Comparison of ENCODE assay signal across 1 cellular context in genomic region chr12:94150483-94151225, GRCh38.
TF ChIP-seq lines count a peak whose summit lies in the region.

No MANE protein-coding gene starts in this region.

TF ChIP-seq in HepG2, 621 proteins besides CTCF, POLR2A, EP300 and RAD21 (continued from another document and continues in another):
- TF ChIP-seq, protein P1, sequence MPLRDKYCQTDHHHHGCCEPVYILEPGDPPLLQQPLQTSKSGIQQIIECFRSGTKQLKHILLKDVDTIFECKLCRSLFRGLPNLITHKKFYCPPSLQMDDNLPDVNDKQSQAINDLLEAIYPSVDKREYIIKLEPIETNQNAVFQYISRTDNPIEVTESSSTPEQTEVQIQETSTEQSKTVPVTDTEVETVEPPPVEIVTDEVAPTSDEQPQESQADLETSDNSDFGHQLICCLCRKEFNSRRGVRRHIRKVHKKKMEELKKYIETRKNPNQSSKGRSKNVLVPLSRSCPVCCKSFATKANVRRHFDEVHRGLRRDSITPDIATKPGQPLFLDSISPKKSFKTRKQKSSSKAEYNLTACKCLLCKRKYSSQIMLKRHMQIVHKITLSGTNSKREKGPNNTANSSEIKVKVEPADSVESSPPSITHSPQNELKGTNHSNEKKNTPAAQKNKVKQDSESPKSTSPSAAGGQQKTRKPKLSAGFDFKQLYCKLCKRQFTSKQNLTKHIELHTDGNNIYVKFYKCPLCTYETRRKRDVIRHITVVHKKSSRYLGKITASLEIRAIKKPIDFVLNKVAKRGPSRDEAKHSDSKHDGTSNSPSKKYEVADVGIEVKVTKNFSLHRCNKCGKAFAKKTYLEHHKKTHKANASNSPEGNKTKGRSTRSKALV (CRISPR knock-in tag; IDR thresholded peaks at IDR 0.05), result 0 out of 2 replicates have a peak, but pooled peaks have one; percentile 19
- TF ChIP-seq ZNF296 (CRISPR knock-in tag; conservative IDR thresholded peaks at IDR 0.05) (peak; percentile 62; the same call in 1 of the 2 replicates), DMAP1 (CRISPR knock-in tag; IDR thresholded peaks at IDR 0.05) (peak; percentile 47; the same call in 1 of the 2 replicates), FOXA1 (IDR thresholded peaks at IDR 0.05) (no peak), FOXA1 (CRISPR knock-in tag; IDR thresholded peaks at IDR 0.05) (no peak), ZNF598 (CRISPR knock-in tag; IDR thresholded peaks at IDR 0.05; ENCODE audit: borderline replicate concordance) (peak; percentile 44; the same call in 1 of the 2 replicates), ATF2 (CRISPR knock-in tag; IDR thresholded peaks at IDR 0.05) (peak; percentile 54; the same call in 1 of the 2 replicates), ZNF232 (CRISPR knock-in tag; IDR thresholded peaks at IDR 0.05; ENCODE audit: borderline replicate concordance) (0 out of 2 replicates have a peak, but pooled peaks have one; percentile 36), RXRA (CRISPR knock-in tag; IDR thresholded peaks at IDR 0.05) (0 out of 2 replicates have a peak, but pooled peaks have one; percentile 11), HNRNPLL (IDR thresholded peaks at IDR 0.05; ENCODE audit: low read depth, low read length, poor library complexity, severe bottlenecking) (peak; percentile 62), NCOA5 (CRISPR knock-in tag; IDR thresholded peaks at IDR 0.05) (no peak), ZNF605 (CRISPR knock-in tag; IDR thresholded peaks at IDR 0.05) (0 out of 2 replicates have a peak, but pooled peaks have one; percentile 20), MYC (CRISPR knock-in tag; IDR thresholded peaks at IDR 0.05; ENCODE audit: borderline replicate concordance) (peak; percentile 48; the same call in 1 of the 2 replicates), RFX5 (IDR thresholded peaks at IDR 0.05; ENCODE audit: low read depth, low read length) (no peak), ZNF260 (CRISPR knock-in tag; IDR thresholded peaks at IDR 0.05; ENCODE audit: borderline replicate concordance, low read depth) (no peak), FOXP1 (IDR thresholded peaks at IDR 0.05) (no peak), FOXP1 (CRISPR knock-in tag; IDR thresholded peaks at IDR 0.05) (no peak), NR2F1 (CRISPR knock-in tag; IDR thresholded peaks at IDR 0.05) (no peak), ZKSCAN8 (CRISPR knock-in tag; IDR thresholded peaks at IDR 0.05; ENCODE audit: borderline replicate concordance) (no peak), TOE1 (CRISPR knock-in tag; IDR thresholded peaks at IDR 0.05) (no peak), MLLT10 (CRISPR knock-in tag; IDR thresholded peaks at IDR 0.05) (no peak), CBX1 (IDR thresholded peaks at IDR 0.05; ENCODE audit: low read depth) (peak; percentile 34), HOXA3 (CRISPR knock-in tag; IDR thresholded peaks at IDR 0.05) (peak; percentile 26; the same call in 1 of the 2 replicates), PITX1 (CRISPR knock-in tag; IDR thresholded peaks at IDR 0.05) (0 out of 2 replicates have a peak, but pooled peaks have one; percentile 35), ZNF292 (CRISPR knock-in tag; IDR thresholded peaks at IDR 0.05; ENCODE audit: borderline replicate concordance, low read depth) (peak; percentile 82), NFATC3 (CRISPR knock-in tag; IDR thresholded peaks at IDR 0.05) (no peak), ZNF331 (CRISPR knock-in tag; IDR thresholded peaks at IDR 0.05) (no peak), ZNF720 (CRISPR knock-in tag; IDR thresholded peaks at IDR 0.05) (no peak), SOX5 (CRISPR knock-in tag; IDR thresholded peaks at IDR 0.05; ENCODE audit: borderline replicate concordance) (no peak), HMG20A (CRISPR knock-in tag; IDR thresholded peaks at IDR 0.05; ENCODE audit: borderline replicate concordance) (no peak), RFXAP (CRISPR knock-in tag; IDR thresholded peaks at IDR 0.05; ENCODE audit: borderline replicate concordance) (no peak), TCF12 (IDR thresholded peaks at IDR 0.05) (no peak), TCF12 (CRISPR knock-in tag; IDR thresholded peaks at IDR 0.05) (no peak), ZNF333 (CRISPR knock-in tag; IDR thresholded peaks at IDR 0.05; ENCODE audit: borderline replicate concordance) (peak; percentile 62; the same call in 1 of the 2 replicates), CERS6 (CRISPR knock-in tag; IDR thresholded peaks at IDR 0.05) (no peak), SAP130 (CRISPR knock-in tag; IDR thresholded peaks at IDR 0.05; ENCODE audit: low read depth) (peak; percentile 70), AKAP8 (CRISPR knock-in tag; IDR thresholded peaks at IDR 0.05) (no peak), IRF2 (CRISPR knock-in tag; IDR thresholded peaks at IDR 0.05) (0 out of 2 replicates have a peak, but pooled peaks have one; percentile 26), ZNF850 (CRISPR knock-in tag; conservative IDR thresholded peaks at IDR 0.05) (no peak), ZNF761 (CRISPR knock-in tag; conservative IDR thresholded peaks at IDR 0.05) (0 out of 2 replicates have a peak, but pooled peaks have one; percentile 38), ZNF883 (CRISPR knock-in tag; IDR thresholded peaks at IDR 0.05; ENCODE audit: not compliant biosample characterization) (peak; percentile 39), GLI4 (CRISPR knock-in tag; IDR thresholded peaks at IDR 0.05; ENCODE audit: borderline replicate concordance) (no peak), ZNF790 (CRISPR knock-in tag; IDR thresholded peaks at IDR 0.05; ENCODE audit: borderline replicate concordance) (no peak), ZNF768 (CRISPR knock-in tag; IDR thresholded peaks at IDR 0.05) (peak; percentile 44; the same call in 1 of the 2 replicates), ZNF691 (CRISPR knock-in tag; IDR thresholded peaks at IDR 0.05; ENCODE audit: borderline replicate concordance, low read depth) (0 out of 2 replicates have a peak, but pooled peaks have one; percentile 46)
- TF ChIP-seq, protein P2, sequence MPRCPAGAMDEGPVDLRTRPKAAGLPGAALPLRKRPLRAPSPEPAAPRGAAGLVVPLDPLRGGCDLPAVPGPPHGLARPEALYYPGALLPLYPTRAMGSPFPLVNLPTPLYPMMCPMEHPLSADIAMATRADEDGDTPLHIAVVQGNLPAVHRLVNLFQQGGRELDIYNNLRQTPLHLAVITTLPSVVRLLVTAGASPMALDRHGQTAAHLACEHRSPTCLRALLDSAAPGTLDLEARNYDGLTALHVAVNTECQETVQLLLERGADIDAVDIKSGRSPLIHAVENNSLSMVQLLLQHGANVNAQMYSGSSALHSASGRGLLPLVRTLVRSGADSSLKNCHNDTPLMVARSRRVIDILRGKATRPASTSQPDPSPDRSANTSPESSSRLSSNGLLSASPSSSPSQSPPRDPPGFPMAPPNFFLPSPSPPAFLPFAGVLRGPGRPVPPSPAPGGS (CRISPR knock-in tag; IDR thresholded peaks at IDR 0.05), result 0 out of 2 replicates have a peak, but pooled peaks have one; percentile 13
- TF ChIP-seq, protein P3, sequence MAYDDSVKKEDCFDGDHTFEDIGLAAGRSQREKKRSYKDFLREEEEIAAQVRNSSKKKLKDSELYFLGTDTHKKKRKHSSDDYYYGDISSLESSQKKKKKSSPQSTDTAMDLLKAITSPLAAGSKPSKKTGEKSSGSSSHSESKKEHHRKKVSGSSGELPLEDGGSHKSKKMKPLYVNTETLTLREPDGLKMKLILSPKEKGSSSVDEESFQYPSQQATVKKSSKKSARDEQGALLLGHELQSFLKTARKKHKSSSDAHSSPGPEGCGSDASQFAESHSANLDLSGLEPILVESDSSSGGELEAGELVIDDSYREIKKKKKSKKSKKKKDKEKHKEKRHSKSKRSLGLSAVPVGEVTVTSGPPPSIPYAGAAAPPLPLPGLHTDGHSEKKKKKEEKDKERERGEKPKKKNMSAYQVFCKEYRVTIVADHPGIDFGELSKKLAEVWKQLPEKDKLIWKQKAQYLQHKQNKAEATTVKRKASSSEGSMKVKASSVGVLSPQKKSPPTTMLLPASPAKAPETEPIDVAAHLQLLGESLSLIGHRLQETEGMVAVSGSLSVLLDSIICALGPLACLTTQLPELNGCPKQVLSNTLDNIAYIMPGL (CRISPR knock-in tag; IDR thresholded peaks at IDR 0.05; ENCODE audit: borderline replicate concordance in 1 of 2, low read depth in 1 of 2), result no peak
- TF ChIP-seq, protein P4, sequence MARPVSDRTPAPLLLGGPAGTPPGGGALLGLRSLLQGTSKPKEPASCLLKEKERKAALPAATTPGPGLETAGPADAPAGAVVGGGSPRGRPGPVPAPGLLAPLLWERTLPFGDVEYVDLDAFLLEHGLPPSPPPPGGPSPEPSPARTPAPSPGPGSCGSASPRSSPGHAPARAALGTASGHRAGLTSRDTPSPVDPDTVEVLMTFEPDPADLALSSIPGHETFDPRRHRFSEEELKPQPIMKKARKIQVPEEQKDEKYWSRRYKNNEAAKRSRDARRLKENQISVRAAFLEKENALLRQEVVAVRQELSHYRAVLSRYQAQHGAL (CRISPR knock-in tag; IDR thresholded peaks at IDR 0.05; ENCODE audit: not compliant biosample characterization), result no peak
- TF ChIP-seq, protein P5, sequence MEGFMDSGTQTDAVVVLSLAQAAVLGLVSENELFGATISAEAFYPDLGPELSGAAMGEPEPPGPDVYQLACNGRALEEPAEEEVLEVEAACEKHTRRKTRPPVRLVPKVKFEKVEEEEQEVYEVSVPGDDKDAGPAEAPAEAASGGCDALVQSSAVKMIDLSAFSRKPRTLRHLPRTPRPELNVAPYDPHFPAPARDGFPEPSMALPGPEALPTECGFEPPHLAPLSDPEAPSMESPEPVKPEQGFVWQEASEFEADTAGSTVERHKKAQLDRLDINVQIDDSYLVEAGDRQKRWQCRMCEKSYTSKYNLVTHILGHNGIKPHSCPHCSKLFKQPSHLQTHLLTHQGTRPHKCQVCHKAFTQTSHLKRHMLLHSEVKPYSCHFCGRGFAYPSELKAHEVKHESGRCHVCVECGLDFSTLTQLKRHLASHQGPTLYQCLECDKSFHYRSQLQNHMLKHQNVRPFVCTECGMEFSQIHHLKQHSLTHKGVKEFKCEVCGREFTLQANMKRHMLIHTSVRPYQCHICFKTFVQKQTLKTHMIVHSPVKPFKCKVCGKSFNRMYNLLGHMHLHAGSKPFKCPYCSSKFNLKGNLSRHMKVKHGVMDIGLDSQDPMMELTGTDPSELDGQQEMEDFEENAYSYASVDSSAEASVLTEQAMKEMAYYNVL (CRISPR knock-in tag; IDR thresholded peaks at IDR 0.05; ENCODE audit: borderline replicate concordance), result peak; percentile 65; the same call in 1 of the 2 replicates
- TF ChIP-seq, protein P6, sequence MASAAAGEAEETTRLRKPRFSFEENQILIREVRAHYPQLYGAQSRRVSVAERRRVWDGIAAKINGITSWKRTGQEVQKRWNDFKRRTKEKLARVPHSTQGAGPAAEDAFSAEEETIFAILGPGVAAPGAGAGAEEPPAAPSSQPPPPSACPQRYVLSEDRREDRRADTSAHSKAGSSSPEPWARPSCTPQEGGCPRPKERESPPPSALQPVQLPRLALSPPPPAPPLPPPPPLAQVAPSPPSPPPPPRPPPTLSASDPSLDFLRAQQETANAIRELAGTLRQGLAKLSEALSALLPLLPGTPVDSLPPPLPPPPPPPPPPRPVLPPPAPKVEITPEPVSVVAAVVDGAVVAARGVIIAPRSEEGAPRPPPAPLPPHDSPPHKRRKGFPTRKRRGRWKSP (CRISPR knock-in tag; IDR thresholded peaks at IDR 0.05), result no peak
- TF ChIP-seq, protein P7, sequence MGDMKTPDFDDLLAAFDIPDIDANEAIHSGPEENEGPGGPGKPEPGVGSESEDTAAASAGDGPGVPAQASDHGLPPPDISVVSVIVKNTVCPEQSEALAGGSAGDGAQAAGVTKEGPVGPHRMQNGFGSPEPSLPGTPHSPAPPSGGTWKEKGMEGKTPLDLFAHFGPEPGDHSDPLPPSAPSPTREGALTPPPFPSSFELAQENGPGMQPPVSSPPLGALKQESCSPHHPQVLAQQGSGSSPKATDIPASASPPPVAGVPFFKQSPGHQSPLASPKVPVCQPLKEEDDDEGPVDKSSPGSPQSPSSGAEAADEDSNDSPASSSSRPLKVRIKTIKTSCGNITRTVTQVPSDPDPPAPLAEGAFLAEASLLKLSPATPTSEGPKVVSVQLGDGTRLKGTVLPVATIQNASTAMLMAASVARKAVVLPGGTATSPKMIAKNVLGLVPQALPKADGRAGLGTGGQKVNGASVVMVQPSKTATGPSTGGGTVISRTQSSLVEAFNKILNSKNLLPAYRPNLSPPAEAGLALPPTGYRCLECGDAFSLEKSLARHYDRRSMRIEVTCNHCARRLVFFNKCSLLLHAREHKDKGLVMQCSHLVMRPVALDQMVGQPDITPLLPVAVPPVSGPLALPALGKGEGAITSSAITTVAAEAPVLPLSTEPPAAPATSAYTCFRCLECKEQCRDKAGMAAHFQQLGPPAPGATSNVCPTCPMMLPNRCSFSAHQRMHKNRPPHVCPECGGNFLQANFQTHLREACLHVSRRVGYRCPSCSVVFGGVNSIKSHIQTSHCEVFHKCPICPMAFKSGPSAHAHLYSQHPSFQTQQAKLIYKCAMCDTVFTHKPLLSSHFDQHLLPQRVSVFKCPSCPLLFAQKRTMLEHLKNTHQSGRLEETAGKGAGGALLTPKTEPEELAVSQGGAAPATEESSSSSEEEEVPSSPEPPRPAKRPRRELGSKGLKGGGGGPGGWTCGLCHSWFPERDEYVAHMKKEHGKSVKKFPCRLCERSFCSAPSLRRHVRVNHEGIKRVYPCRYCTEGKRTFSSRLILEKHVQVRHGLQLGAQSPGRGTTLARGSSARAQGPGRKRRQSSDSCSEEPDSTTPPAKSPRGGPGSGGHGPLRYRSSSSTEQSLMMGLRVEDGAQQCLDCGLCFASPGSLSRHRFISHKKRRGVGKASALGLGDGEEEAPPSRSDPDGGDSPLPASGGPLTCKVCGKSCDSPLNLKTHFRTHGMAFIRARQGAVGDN (CRISPR knock-in tag; IDR thresholded peaks at IDR 0.05), result peak; percentile 64
- TF ChIP-seq, protein P8, sequence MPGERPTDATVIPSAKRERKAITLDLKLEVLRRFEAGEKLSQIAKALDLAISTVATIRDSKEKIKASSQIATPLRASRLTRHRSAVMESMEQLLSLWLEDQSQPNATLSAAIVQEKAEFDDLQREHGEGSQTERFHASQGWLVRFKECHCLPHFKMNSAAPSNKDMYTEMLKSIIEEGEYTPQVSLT (CRISPR knock-in tag; IDR thresholded peaks at IDR 0.05; ENCODE audit: borderline replicate concordance, low read depth), result no peak
